ENCODE assay signal across 22 cellular contexts in the genomic region with DNA sequence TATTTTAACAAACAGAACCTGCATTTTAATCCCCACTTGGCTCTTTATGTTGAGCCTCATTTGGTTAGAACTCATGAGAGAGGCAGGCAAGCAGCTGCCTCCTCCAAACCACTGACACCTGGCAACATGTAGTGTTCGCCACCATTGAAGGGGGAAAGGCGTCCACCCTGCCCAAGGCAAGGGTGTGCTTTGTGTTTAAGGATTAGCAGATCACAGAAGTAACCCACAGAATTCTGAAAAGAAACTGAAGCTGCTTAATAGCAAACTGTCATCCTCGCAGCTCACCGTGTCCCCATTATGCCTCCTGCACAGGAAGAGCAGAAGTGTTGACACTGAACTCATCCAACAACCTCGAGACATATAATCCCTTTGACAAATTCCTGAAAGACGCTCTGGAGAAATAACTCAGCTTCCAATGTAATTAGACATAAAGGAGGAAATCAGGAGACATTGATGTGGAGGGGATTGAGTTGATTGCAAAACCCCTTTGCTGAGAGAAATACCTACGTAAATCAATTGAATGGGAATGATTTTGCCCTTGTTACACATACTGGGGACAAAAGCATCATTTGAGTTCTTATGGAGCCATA. TPM values are rescaled to one million over a fixed set of nuclear protein-coding genes. Genes with fewer than 3 reads are reported as not detected.
DNase-seq lines count a peak whose midpoint lies in the region; ATAC-seq and TF ChIP-seq lines count a peak whose summit lies in the region.
"Had no signal": no experiment of that assay in that cellular context is flagged by ENCODE, and none has a peak within 500 bp of the region (broad histone marks: within the 10 kb centered on the region; RNA-seq: fewer than 3 reads in every experiment).

No MANE protein-coding gene starts in this region.

- no peaks in the 10 kb centered on the region for H3K36me3 ChIP-seq in smooth muscle cell (ENCODE audit: low read depth)
- H3K36me3 ChIP-seq in esophagus muscularis mucosa: no peaks in the 10 kb centered on the region
- H3K36me3 ChIP-seq: SJSA1 had no signal

- no peaks in the 10 kb centered on the region for H3F3A ChIP-seq in smooth muscle cell (ENCODE audit: low read depth)

- 48% methylated on average over 7 of the region's 7 CpGs for WGBS in smooth muscle cell (ENCODE audit: low lambda C conversion rate)
- WGBS in esophagus muscularis mucosa: 75% methylated on average over 7 of the region's 7 CpGs

- no peaks in the 10 kb centered on the region for H3K79me2 ChIP-seq in smooth muscle cell (ENCODE audit: low read depth)

- no peaks in the 10 kb centered on the region for H3K9me3 ChIP-seq in smooth muscle cell (replicated peaks; ENCODE audit: low read depth)
- H3K9me3 ChIP-seq in esophagus muscularis mucosa: no peaks in the 10 kb centered on the region
- H3K9me3 ChIP-seq: SJSA1 had no signal

- H3K9ac ChIP-seq in smooth muscle cell (ENCODE audit: low read depth): no peak overlapping the region
- H3K9ac ChIP-seq: GM23248 had no signal

- H3K27me3 ChIP-seq in smooth muscle cell (ENCODE audit: low read depth): no peaks in the 10 kb centered on the region
- no peaks in the 10 kb centered on the region for H3K27me3 ChIP-seq in esophagus muscularis mucosa
- H3K27me3 ChIP-seq: SJSA1 had no signal

- no peaks in the 10 kb centered on the region for H4K20me1 ChIP-seq in smooth muscle cell (ENCODE audit: low read depth)

- H3K4me3 ChIP-seq in smooth muscle cell: no peak overlapping the region
- H3K4me3 ChIP-seq in esophagus muscularis mucosa: no peak overlapping the region
- H3K4me3 ChIP-seq: GM23248, SJSA1 had no signal

- no peak for TF ChIP-seq POLR2A in esophagus muscularis mucosa (IDR thresholded peaks at IDR 0.05; ENCODE audit: low read depth)

- H3K27ac ChIP-seq in smooth muscle cell (ENCODE audit: low read depth) (no peak overlapping the region), esophagus muscularis mucosa (replicated peaks in 1 of 4) (no peak overlapping the region)
- H3K27ac ChIP-seq: GM23248, HL-60, RWPE1, SJSA1 had no signal

- intact Hi-C loops in esophagus muscularis mucosa (cut with DNase I): no loop called here

- no peak for TF ChIP-seq CTCF in smooth muscle cell (IDR thresholded peaks at IDR 0.05; ENCODE audit: borderline replicate concordance, insufficient read depth, poor library complexity, severe bottlenecking)
- TF ChIP-seq CTCF in esophagus muscularis mucosa (IDR thresholded peaks at IDR 0.05): no peak

- no peak overlapping the region for H3K4me2 ChIP-seq in smooth muscle cell

- H3K4me1 ChIP-seq in smooth muscle cell (ENCODE audit: low read depth) (peaks cover 4% of the 10 kb centered on the region), esophagus muscularis mucosa (no peaks in the 10 kb centered on the region)
- H3K4me1 ChIP-seq: SJSA1 had no signal

- H2AFZ ChIP-seq in smooth muscle cell (ENCODE audit: low read depth): peak overlapping the region; percentile 49
- H2AFZ ChIP-seq: GM23248 had no signal

- no peak for TF ChIP-seq EP300 in esophagus muscularis mucosa (IDR thresholded peaks at IDR 0.05)

- in situ Hi-C loops in SK-MEL-5 (cut with HindIII; ENCODE audit: low pct_unique_long_range_greater_than_20kb, low sequenced_read_pairs): no loop called here

- peak; percentile 51 for DNase-seq in NCI-H2107 treated with DMSO at 0.1 percent for 48 hours (lab: John Stamatoyannopoulos, UW; ENCODE audit: unreplicated experiment)
- DNase-seq in NCI-H2107 (lab: John Stamatoyannopoulos, UW): no peak
- peak; percentile 22 for DNase-seq in SK-MEL-5 (ENCODE audit: low read depth, low spot score)
- peak; percentile 79 for DNase-seq in myocyte (ENCODE audit: low read depth)
- DNase-seq in smooth muscle cell (lab: John Stamatoyannopoulos, UW; ENCODE audit: unreplicated experiment): no peak
- no peak for DNase-seq in esophagus muscularis mucosa (ENCODE audit: extremely low spot score)
- DNase-seq: 8988T; Calu3; CD4-positive, alpha-beta memory T cell; DMS79; GM23248; HCEC 1CT; NCI-H1436 treated with DMSO at 0.1 percent for 48 hours; NCI-H2029 treated with DMSO at 0.1 percent for 48 hours; NCI-H226; NCI-H69; PC-3 had no signal

- ATAC-seq in HG03108 (IDR thresholded peaks at IDR 0.05; ENCODE audit: unreplicated experiment): no peak
- ATAC-seq in GM18861 (IDR thresholded peaks at IDR 0.05; ENCODE audit: unreplicated experiment): no peak
- ATAC-seq: PC-3 had no signal

RNA-seq across cellular contexts. Expression of a gene that starts 47.9 kb away (rescaled TPM):
- 5.9 and 6.6 TPM in 2 replicates for total RNA-seq in SK-MEL-5 (2014; rRNA removed; shearing (Covaris generic))
- polyA plus RNA-seq in SK-MEL-5 (2015; cell fraction: cytosol; rRNA removed): 7.8 and 8.6 TPM in 2 replicates
- polyA plus RNA-seq in SK-MEL-5 (2015; cell fraction: nucleus; rRNA removed): 11.7 and 15.9 TPM in 2 replicates
- 81.7 and 112 TPM in 2 replicates for total RNA-seq in myocyte
- polyA plus RNA-seq in myocyte (2012): 9.6 TPM
- 34.7 and 41.5 TPM in 2 replicates for total RNA-seq in smooth muscle cell
- 22.4 and 29.1 TPM in 2 replicates for polyA plus RNA-seq in smooth muscle cell
- total RNA-seq in esophagus muscularis mucosa: 1 to 10 TPM; 1.7 to 8.3 (median 3.0) TPM
- total RNA-seq: CD4-positive, alpha-beta memory T cell had no signal
- polyA plus RNA-seq: CD4-positive, alpha-beta memory T cell had no signal

Comparison
In these comparisons a context has a peak if more than half of its experiments do, and no peak if none do; other contexts are left out.
1. DNase-seq: peak in NCI-H2107 treated with DMSO at 0.1 percent for 48 hours (single experiment), SK-MEL-5 (single experiment) and myocyte (single experiment); none in NCI-H2107 (single experiment), smooth muscle cell (single experiment) and esophagus muscularis mucosa (single experiment).